ENCODE assay signal across 8 cellular contexts in the genomic region with DNA sequence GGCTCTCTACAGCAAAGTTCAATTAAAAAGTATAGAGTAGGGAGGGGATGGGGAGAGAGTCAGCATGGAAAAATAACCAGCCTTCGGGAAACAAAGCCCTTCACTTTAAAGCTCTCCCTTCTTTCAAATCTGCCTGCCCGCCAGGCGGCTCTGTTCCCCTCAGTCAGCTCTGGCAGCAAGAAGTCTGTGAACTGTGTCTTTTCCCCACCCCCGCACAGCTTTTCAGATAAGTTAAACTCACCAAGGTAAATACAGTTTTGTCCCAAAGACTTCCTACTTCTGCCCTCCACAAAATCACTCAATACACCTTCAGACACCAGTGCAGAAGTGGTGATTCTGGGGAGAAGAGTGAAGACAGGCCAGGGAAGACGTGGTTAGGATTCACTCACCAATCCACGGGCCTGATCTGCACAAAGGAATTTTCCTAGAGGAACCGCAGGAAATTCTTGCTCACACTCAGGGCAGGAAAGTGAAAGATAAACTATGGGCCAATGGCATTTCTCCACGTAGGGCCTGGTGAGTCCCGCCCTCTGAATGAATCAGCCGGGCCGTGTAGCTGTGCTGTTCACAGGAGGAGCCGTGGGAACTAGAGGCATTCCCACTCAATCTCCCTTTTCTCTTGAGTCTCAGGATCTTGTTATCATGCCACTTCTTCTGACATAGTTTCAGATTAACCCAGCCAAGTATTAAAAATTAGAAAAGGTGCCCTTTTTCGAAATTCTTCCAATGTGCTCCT. TPM values are rescaled to one million over a fixed set of nuclear protein-coding genes. Genes with fewer than 3 reads are reported as not detected.
DNase-seq lines count a peak whose midpoint lies in the region; ATAC-seq and TF ChIP-seq lines count a peak whose summit lies in the region.

A gene with protein sequence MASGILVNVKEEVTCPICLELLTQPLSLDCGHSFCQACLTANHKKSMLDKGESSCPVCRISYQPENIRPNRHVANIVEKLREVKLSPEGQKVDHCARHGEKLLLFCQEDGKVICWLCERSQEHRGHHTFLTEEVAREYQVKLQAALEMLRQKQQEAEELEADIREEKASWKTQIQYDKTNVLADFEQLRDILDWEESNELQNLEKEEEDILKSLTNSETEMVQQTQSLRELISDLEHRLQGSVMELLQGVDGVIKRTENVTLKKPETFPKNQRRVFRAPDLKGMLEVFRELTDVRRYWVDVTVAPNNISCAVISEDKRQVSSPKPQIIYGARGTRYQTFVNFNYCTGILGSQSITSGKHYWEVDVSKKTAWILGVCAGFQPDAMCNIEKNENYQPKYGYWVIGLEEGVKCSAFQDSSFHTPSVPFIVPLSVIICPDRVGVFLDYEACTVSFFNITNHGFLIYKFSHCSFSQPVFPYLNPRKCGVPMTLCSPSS (minus strand): TSS at position 448 of the 736 bp plus-strand sequence. CDS start 4,897 bp downstream, outside the sequence.

- H3K9me2 ChIP-seq in OCI-LY7 (ENCODE audit: insufficient read depth, low read length), result no peaks in the 10 kb centered on the region

- H3K27ac ChIP-seq in OCI-LY7 (ENCODE audit: low read depth, low read length, poor library complexity, severe bottlenecking), result peak within 1 kb of the TSS; percentile 73
- peak within 1 kb of the TSS; percentile 81 for H3K27ac ChIP-seq in muscle layer of colon (ENCODE audit: low read depth, low read length)

- BruUV-seq in OCI-LY7 (replicated peaks; lab: Mats Ljungman, UMichigan), result TSS peak; percentile 91

- peak within 1 kb of the TSS; percentile 95 for H2AFZ ChIP-seq in OCI-LY7 (ENCODE audit: low read length)

- H3K4me3 ChIP-seq in OCI-LY7 (ENCODE audit: low read depth, low read length, poor library complexity, severe bottlenecking) (peak within 1 kb of the TSS; percentile 75), muscle layer of colon (ENCODE audit: low read depth in 1 of 2, low read length in 2 of 2) (peak within 1 kb of the TSS; percentile 31 to 80)

- TF ChIP-seq CTCF in OCI-LY7 (conservative IDR thresholded peaks at IDR 0.05; ENCODE audit: low read length), result peak; percentile 80

- peak; percentile 12 for DNase-seq in NCI-H748 (lab: John Stamatoyannopoulos, UW; ENCODE audit: unreplicated experiment)
- DNase-seq in NCI-H748 treated with DMSO at 0.1 percent for 48 hours (lab: John Stamatoyannopoulos, UW), result no peak
- peak; percentile 81 for DNase-seq in OCI-LY7 (ENCODE audit: low spot score)
- DNase-seq in activated T-cell treated with anti-CD3 and anti-CD28 coated beads for 48 hours (ENCODE audit: low read depth), result peak; percentile 62
- peak; percentile 90 to 93 for DNase-seq in erythroblast (lab: John Stamatoyannopoulos, UW)
- DNase-seq in stimulated activated CD8-positive, alpha-beta memory T cell treated with anti-CD3 and anti-CD28 coated beads, Interleukin-7, amount 100 ng/mL, for 24 hours (ENCODE audit: low read depth), result peak; percentile 52

- peak; percentile 69 for ATAC-seq in HG02973 (IDR thresholded peaks at IDR 0.05; ENCODE audit: unreplicated experiment)

- intact Hi-C loops in OCI-LY7 (cut with micrococcal nuclease; ENCODE audit: unreplicated experiment), result loop anchor here (1.0 to 10.0 kb wide), 4 partner anchors 28 to 550 kb away; a partner anchor contains a TSS

- H3K36me3 ChIP-seq in OCI-LY7 (ENCODE audit: insufficient read depth, low read length) (no peaks in the 10 kb centered on the region; the same call in 1 of the 2 replicates), muscle layer of colon (ENCODE audit: insufficient read depth, low read length) (peaks cover under 1% of the 10 kb centered on the region)

- H3K4me2 ChIP-seq in OCI-LY7 (ENCODE audit: low read length), result peak within 1 kb of the TSS; percentile 84

- peaks cover 7% of the 10 kb centered on the region; the same call in 1 of the 2 replicates for H3K79me2 ChIP-seq in OCI-LY7 (ENCODE audit: insufficient read depth, low read depth, low read length)

- POLR2A ChIA-PET in OCI-LY7 (lab: Charles Lee), result interaction anchor here (1.0 to 1.7 kb wide), 3 partner anchors 10 to 278 kb away, joined by 3 to 5 read pairs (median 5); a partner anchor contains a TSS

- no peaks in the 10 kb centered on the region for H3K9me3 ChIP-seq in OCI-LY7 (ENCODE audit: low read length)
- no peaks in the 10 kb centered on the region for H3K9me3 ChIP-seq in muscle layer of colon (ENCODE audit: low read length)

- H4K20me1 ChIP-seq in OCI-LY7 (ENCODE audit: insufficient read depth, low read length), result no peaks in the 10 kb centered on the region

- peak; percentile 76 for TF ChIP-seq POLR2A in erythroblast (IDR thresholded peaks at IDR 0.05; ENCODE audit: low read length)

- H3K27me3 ChIP-seq in muscle layer of colon (ENCODE audit: control insufficient read depth in 1 of 2, insufficient read depth in 2 of 2, low read length in 2 of 2), result no peaks in the 10 kb centered on the region

- H3K9ac ChIP-seq in muscle layer of colon (ENCODE audit: low read length), result peak within 1 kb of the TSS; percentile 93

- H3K4me1 ChIP-seq in OCI-LY7 (ENCODE audit: insufficient read depth, low read length, poor library complexity, severe bottlenecking), result peaks cover 22% of the 10 kb centered on the region
- peaks cover 7% of the 10 kb centered on the region for H3K4me1 ChIP-seq in muscle layer of colon (ENCODE audit: insufficient read depth, low read length)

- CTCF ChIA-PET in OCI-LY7 (lab: Charles Lee; ENCODE audit: unreplicated experiment), result interaction anchor here (0.6 kb wide), 1 partner anchor 28 kb away, joined by 4 read pairs; no protein-coding TSS in a partner anchor

RNA-seq across cellular contexts. Expression of the gene that starts here (rescaled TPM):
- total RNA-seq in OCI-LY7 (2014; rRNA removed; shearing (Covaris generic)), result 16.6 and 19.6 TPM in 2 replicates
- total RNA-seq in OCI-LY7 (2022), result 22.5 and 25.5 TPM in 2 replicates
